ENCODE assay signal across 26 cellular contexts in genomic region chr13:75371223-75371622, GRCh38.
"Had no signal": no experiment of that assay in that cellular context is flagged by ENCODE, and none has a peak within 500 bp of the region (broad histone marks: within the 10 kb centered on the region; RNA-seq: fewer than 3 reads in every experiment).

No MANE protein-coding gene starts in this region.

- H3K9me3 ChIP-seq: ovary, stomach, suprapubic skin, thoracic aorta, tibial artery, upper lobe of right lung had no signal

- H3K36me3 ChIP-seq: neural progenitor cell, ovary, stomach, suprapubic skin, thoracic aorta, tibial artery, upper lobe of right lung had no signal

- H3K27me3 ChIP-seq: neural progenitor cell, ovary, stomach, suprapubic skin, tibial artery, upper lobe of right lung had no signal

- H3K4me3 ChIP-seq: lung, neural progenitor cell, ovary, skin epidermis, stomach, suprapubic skin, thoracic aorta, tibial artery, upper lobe of right lung had no signal

- ATAC-seq: left cardiac atrium; left lobe of liver; natural killer cell; right cardiac atrium; sciatic nerve; stimulated activated naive B cell treated with anti-CD40 and anti-IgM and Interleukin-4, amounts not matched to agents 10 μg/mL and 1 μg/mL and 100 μg/mL, for 72 hours; stimulated activated naive CD8-positive, alpha-beta T cell treated with anti-CD3 and anti-CD28 coated beads, Interleukin-15, Interleukin-2, amounts not matched to agents 100 U/mL and 50 U/mL, for 24 hours; upper lobe of right lung had no signal

- DNase-seq: hippocampal formation; kidney glomerular epithelial cell; left cardiac atrium; mesendoderm; naive B cell; natural killer cell; nephron progenitor cell; ovary; retina; right cardiac atrium; stimulated activated CD4-positive, alpha-beta T cell treated with anti-CD3 and anti-CD28 coated beads, Interleukin-12 subunit alpha, Interleukin-12 subunit beta, amount 100 ng/mL, for 4 hours; stimulated activated CD4-positive, alpha-beta T cell treated with anti-CD3 and anti-CD28 coated beads, Interleukin-15, amount 100 ng/mL, for 24 hours; stimulated activated CD4-positive, alpha-beta T cell treated with anti-CD3 and anti-CD28 coated beads, Interleukin-2, amount 100 ng/mL, for 24 hours; stimulated activated CD4-positive, alpha-beta T cell treated with anti-CD3 and anti-CD28 coated beads, Interleukin-4, amount 100 ng/mL, for 1 hour; stimulated activated naive B cell treated with anti-CD40 and anti-IgM and Interleukin-4, amounts not matched to agents 10 μg/mL and 1 μg/mL and 100 μg/mL, for 72 hours; stimulated activated naive CD8-positive, alpha-beta T cell treated with anti-CD3 and anti-CD28 coated beads, Interleukin-15, Interleukin-2, amounts not matched to agents 100 U/mL and 50 U/mL, for 24 hours; stomach; tibial artery; upper lobe of right lung had no signal

- H3K27ac ChIP-seq: neural progenitor cell, ovary, skin epidermis, stomach, suprapubic skin, thoracic aorta, tibial artery, upper lobe of right lung had no signal
